8 cellular contexts compared by ENCODE assay signal in genomic region chr17:77409282-77410161, GRCh38.
A peak's percentile ranks its signal among the peaks of the same experiment; 100 is the strongest.
DNase-seq lines count a peak whose midpoint lies in the region; ATAC-seq and TF ChIP-seq lines count a peak whose summit lies in the region.

No MANE protein-coding gene starts in this region.

- no peak for TF ChIP-seq CTCF in HFFc6 (IDR thresholded peaks at IDR 0.05)
- no peak for TF ChIP-seq CTCF in GM20000 (IDR thresholded peaks at IDR 0.05; ENCODE audit: extremely low read depth, missing control alignments)

- H3K27me3 ChIP-seq in adipocyte (replicated peaks; ENCODE audit: control insufficient read depth, insufficient read depth, low read length), result no peaks in the 10 kb centered on the region

- peaks cover 19% of the 10 kb centered on the region for H3K36me3 ChIP-seq in adipocyte (ENCODE audit: control insufficient read depth, insufficient read depth, low read length, severe bottlenecking)

- peak overlapping the region; percentile 61 for H3K9ac ChIP-seq in adipocyte (ENCODE audit: low read length)

- peaks cover 65% of the 10 kb centered on the region for H3K4me1 ChIP-seq in adipocyte (ENCODE audit: control insufficient read depth, insufficient read depth, low read length)

- ATAC-seq in GM19023 (IDR thresholded peaks at IDR 0.05; ENCODE audit: unreplicated experiment), result no peak
- no peak for ATAC-seq in HG02763 (IDR thresholded peaks at IDR 0.05; ENCODE audit: unreplicated experiment)
- ATAC-seq in HG03196 (IDR thresholded peaks at IDR 0.05; ENCODE audit: unreplicated experiment), result no peak

- H3K9me3 ChIP-seq in adipocyte (ENCODE audit: control insufficient read depth, low read length), result no peaks in the 10 kb centered on the region

- H3K4me3 ChIP-seq in adipocyte (ENCODE audit: low read length), result no peak overlapping the region

- H3K36me3 Mint-ChIP-seq in HFFc6 (ENCODE audit: low read depth), result peaks cover 42% of the 10 kb centered on the region

- H3K27me3 Mint-ChIP-seq in HFFc6 (ENCODE audit: insufficient read depth), result peaks cover 18% of the 10 kb centered on the region

- peak overlapping the region; percentile 84 for H3K27ac Mint-ChIP-seq in HFFc6

- peak overlapping the region; percentile 41; the same call in 1 of the 2 replicates for H3K4me3 Mint-ChIP-seq in HFFc6

- peaks cover 80% of the 10 kb centered on the region for H3K4me1 Mint-ChIP-seq in HFFc6 (ENCODE audit: low read depth)

- H3K9me3 Mint-ChIP-seq in HFFc6, result peaks cover 16% of the 10 kb centered on the region

- DNase-seq in HFFc6 (peak; percentile 28), adipocyte (ENCODE audit: low read depth) (peak; percentile 79), iPS-NIHi11 (ENCODE audit: low spot score) (peak; percentile 68), GM20000 (ENCODE audit: low spot score) (no peak)
- DNase-seq in stimulated activated naive CD4-positive, alpha-beta T cell (lab: John Stamatoyannopoulos, UW), result peak in 4 of 6 experiments; percentile 23 to 41 (median 32)
